Comparison of ENCODE assay signal across 1 cellular context in the genomic region with DNA sequence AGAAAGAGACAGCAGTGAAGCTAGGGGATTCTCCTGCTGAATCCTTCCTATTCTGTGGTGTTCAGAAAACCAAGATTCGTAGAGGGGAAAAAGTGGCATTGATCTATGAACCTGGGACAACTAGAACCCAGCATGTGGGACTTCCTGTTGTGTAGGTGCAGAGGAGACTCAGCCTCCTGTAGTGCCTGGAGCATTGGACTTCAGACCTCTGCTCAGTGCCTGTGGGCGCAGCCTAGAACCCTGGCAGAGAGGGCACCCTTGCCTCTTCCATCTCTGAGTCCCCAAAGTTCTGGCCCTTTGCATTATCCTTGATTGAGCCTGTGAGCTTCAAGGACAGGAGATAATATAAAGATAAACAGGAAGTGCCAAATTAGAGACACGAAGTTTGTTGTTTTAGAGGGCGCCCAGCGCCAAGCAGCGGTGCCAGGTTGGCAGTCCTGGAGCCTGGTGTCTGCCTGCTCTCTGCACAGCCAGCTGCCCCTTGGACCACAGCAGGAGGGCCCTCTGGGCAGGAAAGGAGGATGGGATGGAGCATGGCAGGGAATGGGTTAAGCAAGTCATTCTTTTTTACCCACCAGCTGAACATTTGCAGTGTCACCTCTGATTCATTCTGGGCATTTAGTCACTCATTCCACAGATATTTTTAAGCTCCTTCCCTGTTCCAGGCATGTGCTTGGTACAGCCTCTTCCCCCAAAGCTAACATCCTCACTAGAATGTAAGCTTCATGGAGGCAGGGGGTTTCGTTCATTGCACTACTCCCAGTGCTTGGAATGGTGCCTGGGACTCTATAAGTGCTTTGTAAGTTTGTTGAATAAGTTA.
TF ChIP-seq lines count a peak whose summit lies in the region.

No MANE protein-coding gene starts in this region.

TF ChIP-seq in SK-N-SH, 30 proteins besides CTCF, POLR2A, EP300 and RAD21 (continued from another document):
- TF ChIP-seq YY1 (IDR thresholded peaks at IDR 0.05; ENCODE audit: low read depth) (no peak), CHD2 (IDR thresholded peaks at IDR 0.05; ENCODE audit: low read length, partially characterized antibody) (no peak), RCOR1 (IDR thresholded peaks at IDR 0.05; ENCODE audit: low read length) (no peak), FOXJ3 (CRISPR knock-in tag; IDR thresholded peaks at IDR 0.05) (no peak), NFIC (IDR thresholded peaks at IDR 0.05; ENCODE audit: borderline replicate concordance) (no peak), SIN3A (IDR thresholded peaks at IDR 0.05; ENCODE audit: borderline replicate concordance, low read depth, low read length) (peak; percentile 39; the same call in 1 of the 2 replicates), NRF1 (IDR thresholded peaks at IDR 0.05; ENCODE audit: low read depth, low read length) (no peak), POLR2AphosphoS5 (IDR thresholded peaks at IDR 0.05; ENCODE audit: low read depth, low read length) (peak; percentile 55; the same call in 1 of the 2 replicates), MXI1 (IDR thresholded peaks at IDR 0.05; ENCODE audit: low read depth, low read length) (no peak), TEAD4 (IDR thresholded peaks at IDR 0.05; ENCODE audit: borderline replicate concordance, insufficient read depth) (0 out of 2 replicates have a peak, but pooled peaks have one; percentile 44), GABPA (IDR thresholded peaks at IDR 0.05; ENCODE audit: low read depth) (no peak), RFX5 (IDR thresholded peaks at IDR 0.05; ENCODE audit: low read length) (no peak), MEF2A (IDR thresholded peaks at IDR 0.05; ENCODE audit: borderline replicate concordance, low read depth) (no peak; the same call in 1 of the 2 replicates), TAF1 (IDR thresholded peaks at IDR 0.05; ENCODE audit: borderline replicate concordance, low read depth, low read length) (no peak), FOSL2 (IDR thresholded peaks at IDR 0.05; ENCODE audit: borderline replicate concordance, low read depth) (peak; percentile 97), ELF1 (IDR thresholded peaks at IDR 0.05) (no peak)
- TF ChIP-seq, protein P1, sequence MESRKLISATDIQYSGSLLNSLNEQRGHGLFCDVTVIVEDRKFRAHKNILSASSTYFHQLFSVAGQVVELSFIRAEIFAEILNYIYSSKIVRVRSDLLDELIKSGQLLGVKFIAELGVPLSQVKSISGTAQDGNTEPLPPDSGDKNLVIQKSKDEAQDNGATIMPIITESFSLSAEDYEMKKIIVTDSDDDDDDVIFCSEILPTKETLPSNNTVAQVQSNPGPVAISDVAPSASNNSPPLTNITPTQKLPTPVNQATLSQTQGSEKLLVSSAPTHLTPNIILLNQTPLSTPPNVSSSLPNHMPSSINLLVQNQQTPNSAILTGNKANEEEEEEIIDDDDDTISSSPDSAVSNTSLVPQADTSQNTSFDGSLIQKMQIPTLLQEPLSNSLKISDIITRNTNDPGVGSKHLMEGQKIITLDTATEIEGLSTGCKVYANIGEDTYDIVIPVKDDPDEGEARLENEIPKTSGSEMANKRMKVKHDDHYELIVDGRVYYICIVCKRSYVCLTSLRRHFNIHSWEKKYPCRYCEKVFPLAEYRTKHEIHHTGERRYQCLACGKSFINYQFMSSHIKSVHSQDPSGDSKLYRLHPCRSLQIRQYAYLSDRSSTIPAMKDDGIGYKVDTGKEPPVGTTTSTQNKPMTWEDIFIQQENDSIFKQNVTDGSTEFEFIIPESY (IDR thresholded peaks at IDR 0.05; ENCODE audit: borderline replicate concordance, low read depth), result no peak
- TF ChIP-seq, protein P2, sequence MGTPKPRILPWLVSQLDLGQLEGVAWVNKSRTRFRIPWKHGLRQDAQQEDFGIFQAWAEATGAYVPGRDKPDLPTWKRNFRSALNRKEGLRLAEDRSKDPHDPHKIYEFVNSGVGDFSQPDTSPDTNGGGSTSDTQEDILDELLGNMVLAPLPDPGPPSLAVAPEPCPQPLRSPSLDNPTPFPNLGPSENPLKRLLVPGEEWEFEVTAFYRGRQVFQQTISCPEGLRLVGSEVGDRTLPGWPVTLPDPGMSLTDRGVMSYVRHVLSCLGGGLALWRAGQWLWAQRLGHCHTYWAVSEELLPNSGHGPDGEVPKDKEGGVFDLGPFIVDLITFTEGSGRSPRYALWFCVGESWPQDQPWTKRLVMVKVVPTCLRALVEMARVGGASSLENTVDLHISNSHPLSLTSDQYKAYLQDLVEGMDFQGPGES (IDR thresholded peaks at IDR 0.05; ENCODE audit: low read depth, low read length), result no peak
- TF ChIP-seq, protein P3, sequence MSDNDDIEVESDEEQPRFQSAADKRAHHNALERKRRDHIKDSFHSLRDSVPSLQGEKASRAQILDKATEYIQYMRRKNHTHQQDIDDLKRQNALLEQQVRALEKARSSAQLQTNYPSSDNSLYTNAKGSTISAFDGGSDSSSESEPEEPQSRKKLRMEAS (IDR thresholded peaks at IDR 0.05; ENCODE audit: low read depth), result peak; percentile 58; the same call in 1 of the 2 replicates
- TF ChIP-seq, protein P4, sequence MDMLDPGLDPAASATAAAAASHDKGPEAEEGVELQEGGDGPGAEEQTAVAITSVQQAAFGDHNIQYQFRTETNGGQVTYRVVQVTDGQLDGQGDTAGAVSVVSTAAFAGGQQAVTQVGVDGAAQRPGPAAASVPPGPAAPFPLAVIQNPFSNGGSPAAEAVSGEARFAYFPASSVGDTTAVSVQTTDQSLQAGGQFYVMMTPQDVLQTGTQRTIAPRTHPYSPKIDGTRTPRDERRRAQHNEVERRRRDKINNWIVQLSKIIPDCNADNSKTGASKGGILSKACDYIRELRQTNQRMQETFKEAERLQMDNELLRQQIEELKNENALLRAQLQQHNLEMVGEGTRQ (IDR thresholded peaks at IDR 0.05; ENCODE audit: borderline replicate concordance, low read depth, low read length), result no peak
- TF ChIP-seq, protein P5, sequence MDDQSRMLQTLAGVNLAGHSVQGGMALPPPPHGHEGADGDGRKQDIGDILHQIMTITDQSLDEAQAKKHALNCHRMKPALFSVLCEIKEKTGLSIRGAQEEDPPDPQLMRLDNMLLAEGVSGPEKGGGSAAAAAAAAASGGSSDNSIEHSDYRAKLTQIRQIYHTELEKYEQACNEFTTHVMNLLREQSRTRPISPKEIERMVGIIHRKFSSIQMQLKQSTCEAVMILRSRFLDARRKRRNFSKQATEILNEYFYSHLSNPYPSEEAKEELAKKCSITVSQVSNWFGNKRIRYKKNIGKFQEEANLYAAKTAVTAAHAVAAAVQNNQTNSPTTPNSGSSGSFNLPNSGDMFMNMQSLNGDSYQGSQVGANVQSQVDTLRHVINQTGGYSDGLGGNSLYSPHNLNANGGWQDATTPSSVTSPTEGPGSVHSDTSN (IDR thresholded peaks at IDR 0.05), result peak; percentile 58
TF ChIP-seq in SK-N-SH: peak in this region for 9.
